In genomic region chr9:95516221-95516735, GRCh38 we compare ENCODE assay signal across 8 cellular contexts. TPM values are rescaled to one million over a fixed set of nuclear protein-coding genes. Genes with fewer than 3 reads are reported as not detected.
A peak's percentile ranks its signal among the peaks of the same experiment; 100 is the strongest.
DNase-seq lines count a peak whose midpoint lies in the region; ATAC-seq, FAIRE-seq and TF ChIP-seq lines count a peak whose summit lies in the region.

No MANE protein-coding gene starts in this region.

- H3K4me2 ChIP-seq in HepG2 (ENCODE audit: low read depth, low read length) = peak overlapping the region; percentile 93

- POLR2A ChIA-PET in HepG2 (lab: Yijun Ruan, JAX) = interaction anchor here (1.7 kb wide), 1 partner anchor 9 kb away, joined by 3 read pairs; no protein-coding TSS in a partner anchor

- H3K9me3 ChIP-seq in HUES48 (ENCODE audit: control insufficient read depth, insufficient read depth, low read length) (peaks cover 5% of the 10 kb centered on the region; the same call in 1 of the 2 replicates), body of pancreas (no peaks in the 10 kb centered on the region), HepG2 (ENCODE audit: low read length) (no peaks in the 10 kb centered on the region)

- H3K4me1 ChIP-seq in HUES48 (ENCODE audit: control insufficient read depth, insufficient read depth, low read length) (peaks cover 36% of the 10 kb centered on the region), body of pancreas (peaks cover 25% of the 10 kb centered on the region), HepG2 (ENCODE audit: insufficient read depth, low read length) (peaks cover 34% of the 10 kb centered on the region)

- no peaks in the 10 kb centered on the region for H3K36me3 Mint-ChIP-seq in type B pancreatic cell

- H3K9ac ChIP-seq in HUES48 (ENCODE audit: low read depth, low read length) = no peak overlapping the region
- no peak overlapping the region for H3K9ac ChIP-seq in HepG2 (ENCODE audit: insufficient read depth, low read depth, low read length)

- TF ChIP-seq CTCF in body of pancreas (IDR thresholded peaks at IDR 0.05) (no peak), HepG2 (CRISPR knock-in tag; IDR thresholded peaks at IDR 0.05) (no peak), type B pancreatic cell (conservative IDR thresholded peaks at IDR 0.05) (peak; percentile 0)

- TF ChIP-seq POLR2A in body of pancreas (IDR thresholded peaks at IDR 0.05) = no peak
- TF ChIP-seq POLR2A in HepG2 (IDR thresholded peaks at IDR 0.05; ENCODE audit: insufficient read depth in 1 of 2, low read depth in 2 of 2, low read length in 2 of 2) = no peak

- 0% methylated on average over 39 of the region's 69 CpGs for WGBS in body of pancreas, 2 donors
- 1% methylated on average over 19 of the region's 69 CpGs for WGBS in HepG2 (ENCODE audit: low lambda C conversion rate)

- H3K27ac ChIP-seq in HUES48 (ENCODE audit: low read depth, low read length) = no peak overlapping the region
- peak overlapping the region in 3 of 4 donors; percentile 26 to 51 (median 34) for H3K27ac ChIP-seq in body of pancreas
- H3K27ac ChIP-seq in HepG2 (ENCODE audit: extremely low read length, insufficient read depth, low read length) = no peak overlapping the region

- no peak for TF ChIP-seq RAD21 in HepG2 (CRISPR knock-in tag; IDR thresholded peaks at IDR 0.05)

- in situ Hi-C loops in HepG2 (cut with HindIII; ENCODE audit: extremely low pct_ligation_motif_present, low pct_unique_long_range_greater_than_20kb) = no loop called here

- peaks cover 4% of the 10 kb centered on the region for H3K9me3 Mint-ChIP-seq in type B pancreatic cell

- BruUV-seq in HepG2 (replicated peaks; lab: Mats Ljungman, UMichigan) = no TSS peak

- peak; percentile 57 for ATAC-seq in body of pancreas
- peak; percentile 27 for ATAC-seq in HepG2

- intact Hi-C loops in body of pancreas (cut with DNase I) (no loop called here), HepG2 (cut with micrococcal nuclease; ENCODE audit: unreplicated experiment) (loop anchor here (10.0 kb wide), 3 partner anchors 209 to 699 kb away; no protein-coding TSS in a partner anchor)

- peaks cover 3% of the 10 kb centered on the region for H3K79me2 ChIP-seq in HepG2 (ENCODE audit: insufficient read depth, low read length)

- H4K20me1 ChIP-seq in HepG2 (ENCODE audit: insufficient read depth, low read length) = no peaks in the 10 kb centered on the region

- H3K36me3 ChIP-seq in HUES48 (ENCODE audit: control insufficient read depth, insufficient read depth, low read length) = no peaks in the 10 kb centered on the region
- H3K36me3 ChIP-seq in body of pancreas (replicated peaks in 1 of 2; ENCODE audit: insufficient read depth in 1 of 2, low read depth in 2 of 2) = no peaks in the 10 kb centered on the region
- H3K36me3 ChIP-seq in HepG2 (replicated peaks in 1 of 2; ENCODE audit: control insufficient read depth in 1 of 2, insufficient read depth in 2 of 2, low read length in 2 of 2) = no peaks in the 10 kb centered on the region

- TF ChIP-seq EP300 in HepG2 (IDR thresholded peaks at IDR 0.05; ENCODE audit: low read depth in 2 of 2, low read length in 2 of 2) (no peak), HepG2 (CRISPR knock-in tag; IDR thresholded peaks at IDR 0.05; ENCODE audit: borderline replicate concordance) (no peak)

- peak overlapping the region; percentile 99 for H3K4me3 Mint-ChIP-seq in type B pancreatic cell

- peak overlapping the region; percentile 92 for H3K27ac Mint-ChIP-seq in type B pancreatic cell

- DNase-seq in AG20443 (ENCODE audit: low spot score) = peak; percentile 38
- peak in 1 of 4 donors; percentile 32 for DNase-seq in body of pancreas
- no peak for DNase-seq in HepG2 (ENCODE audit: low spot score)
- no peak for DNase-seq in type B pancreatic cell (ENCODE audit: extremely low spot score, unreplicated experiment)
- no peak for DNase-seq in effector CD8-positive, alpha-beta T cell (lab: John Stamatoyannopoulos, UW)
- no peak for DNase-seq in middle frontal gyrus (ENCODE audit: extremely low spot score, low spot score)
- no peak for DNase-seq in SHP77 treated with DMSO at 0.1 percent for 48 hours (lab: John Stamatoyannopoulos, UW)

- H3K27me3 Mint-ChIP-seq in type B pancreatic cell = peaks cover 71% of the 10 kb centered on the region

- H2AFZ ChIP-seq in HepG2 (ENCODE audit: low read length) = no peak overlapping the region

- CTCF ChIA-PET in HepG2 (lab: Yijun Ruan, JAX; ENCODE audit: low intra/inter-chr PET ratio, low total read pairs) = no interaction called here

- H3K4me3 ChIP-seq in HUES48 (ENCODE audit: low read depth, low read length) (peak overlapping the region; percentile 60), body of pancreas (peak overlapping the region; percentile 10 to 53), HepG2 (replicated peaks in 1 of 3; ENCODE audit: insufficient read depth in 1 of 3, low read depth in 2 of 3, low read length in 3 of 3) (peak overlapping the region; percentile 59 to 73 (median 68))

- H3K27me3 ChIP-seq in HUES48 (ENCODE audit: control insufficient read depth, insufficient read depth, low read length) (peaks cover 83% of the 10 kb centered on the region), body of pancreas (no peaks in the 10 kb centered on the region), HepG2 (ENCODE audit: control insufficient read depth in 1 of 2, insufficient read depth in 2 of 2, low read length in 2 of 2) (peaks cover 7 to 39% of the 10 kb centered on the region in 2 experiments; a peak in 4 of 5 replicates)

- no peak for FAIRE-seq in HepG2 (lab: Jason Lieb, UNC)

- H3K4me1 Mint-ChIP-seq in type B pancreatic cell (ENCODE audit: unreplicated experiment) = peaks cover 32% of the 10 kb centered on the region

TF ChIP-seq in HepG2, 621 proteins besides CTCF, POLR2A, EP300 and RAD21 (continues in another document):
- peak; percentile 31; the same call in 1 of the 2 replicates for TF ChIP-seq ZNF687 (CRISPR knock-in tag; IDR thresholded peaks at IDR 0.05)
- TF ChIP-seq ZNF513 (CRISPR knock-in tag; conservative IDR thresholded peaks at IDR 0.05) = no peak

RNA-seq across cellular contexts. Expression of gene PTCH1, which starts 0.5 kb away (rescaled TPM):
- total RNA-seq in body of pancreas (10 to 100 TPM in 1 of 2 donors, 1 to 10 TPM in 1; 8.3 to 47.5 TPM), HepG2 (2016; rRNA removed; fragmentation: Illumina TruSeq; extraction: Trizol) (2.6 and 2.8 TPM in 2 replicates), type B pancreatic cell (ENCODE audit: low replicate concordance) (41.7 and 123 TPM in 2 replicates)
- total RNA-seq in HepG2 (2016; cell fraction: cytosol; rRNA removed; fragmentation: Illumina TruSeq; extraction: Trizol; ENCODE audit: low read depth) = 1.5 and 2.5 TPM in 2 replicates
- 2.4 and 2.8 TPM in 2 replicates for total RNA-seq in HepG2 (2016; cell fraction: insoluble cytoplasmic fraction; rRNA removed; fragmentation: Illumina TruSeq; extraction: Trizol)
- 2.2 TPM in 2 replicates for total RNA-seq in HepG2 (2016; cell fraction: membrane; rRNA removed; fragmentation: Illumina TruSeq; extraction: Trizol)
- total RNA-seq in HepG2 (2016; cell fraction: nucleus; rRNA removed; fragmentation: Illumina TruSeq; extraction: Trizol) = 5.0 and 8.5 TPM in 2 replicates
- polyA plus RNA-seq in HepG2 (2011; rRNA removed) = 2.9 and 3.9 TPM in 2 replicates
- 1.6 and 1.7 TPM in 2 replicates for polyA plus RNA-seq in HepG2 (2011; cell fraction: cytosol; rRNA removed)
- 10.6 TPM in 2 replicates for polyA plus RNA-seq in HepG2 (2011; cell fraction: nucleus; rRNA removed)
- polyA plus RNA-seq in HepG2 (2012) = 4.2 and 4.9 TPM in 2 replicates
- polyA plus RNA-seq in HepG2 (2016; cell fraction: cytosol; fragmentation: Illumina TruSeq; extraction: Trizol; ENCODE audit: low read depth) = 0.23 and 0.42 TPM in 2 replicates
- 1.0 and 3.0 TPM in 2 replicates for polyA plus RNA-seq in HepG2 (2016; cell fraction: insoluble cytoplasmic fraction; fragmentation: Illumina TruSeq; extraction: Trizol; ENCODE audit: low read depth)
- polyA plus RNA-seq in HepG2 (2016; cell fraction: membrane; fragmentation: Illumina TruSeq; extraction: Trizol; ENCODE audit: low read depth) = 0.34 and 0.76 TPM in 2 replicates
- 8.5 and 10.5 TPM in 2 replicates for polyA plus RNA-seq in HepG2 (2016; cell fraction: nucleus; fragmentation: Illumina TruSeq; extraction: Trizol; ENCODE audit: insufficient read depth, low read depth)
- polyA minus RNA-seq in HepG2 (2011; rRNA and poly(A)+ RNA removed; ENCODE audit: low replicate concordance) = 12.2 and 12.3 TPM in 2 replicates
- 5.9 and 10.5 TPM in 2 replicates for polyA minus RNA-seq in HepG2 (2011; cell fraction: cytosol; rRNA and poly(A)+ RNA removed)
- polyA minus RNA-seq in HepG2 (2011; cell fraction: nucleus; rRNA and poly(A)+ RNA removed) = 13.8 and 22.4 TPM in 2 replicates

Comparison
In these comparisons a context has a peak if more than half of its experiments do, and no peak if none do; other contexts are left out.
1. H3K27ac ChIP-seq: peak in body of pancreas (3 of 4); none in HUES48 (single experiment) and HepG2 (single experiment).
2. Peak in every context shown above with its lines, with median percentiles within 50 percentile points of each other: H3K4me3 ChIP-seq.